ENCODE assay signal across 8 cellular contexts in the genomic region with DNA sequence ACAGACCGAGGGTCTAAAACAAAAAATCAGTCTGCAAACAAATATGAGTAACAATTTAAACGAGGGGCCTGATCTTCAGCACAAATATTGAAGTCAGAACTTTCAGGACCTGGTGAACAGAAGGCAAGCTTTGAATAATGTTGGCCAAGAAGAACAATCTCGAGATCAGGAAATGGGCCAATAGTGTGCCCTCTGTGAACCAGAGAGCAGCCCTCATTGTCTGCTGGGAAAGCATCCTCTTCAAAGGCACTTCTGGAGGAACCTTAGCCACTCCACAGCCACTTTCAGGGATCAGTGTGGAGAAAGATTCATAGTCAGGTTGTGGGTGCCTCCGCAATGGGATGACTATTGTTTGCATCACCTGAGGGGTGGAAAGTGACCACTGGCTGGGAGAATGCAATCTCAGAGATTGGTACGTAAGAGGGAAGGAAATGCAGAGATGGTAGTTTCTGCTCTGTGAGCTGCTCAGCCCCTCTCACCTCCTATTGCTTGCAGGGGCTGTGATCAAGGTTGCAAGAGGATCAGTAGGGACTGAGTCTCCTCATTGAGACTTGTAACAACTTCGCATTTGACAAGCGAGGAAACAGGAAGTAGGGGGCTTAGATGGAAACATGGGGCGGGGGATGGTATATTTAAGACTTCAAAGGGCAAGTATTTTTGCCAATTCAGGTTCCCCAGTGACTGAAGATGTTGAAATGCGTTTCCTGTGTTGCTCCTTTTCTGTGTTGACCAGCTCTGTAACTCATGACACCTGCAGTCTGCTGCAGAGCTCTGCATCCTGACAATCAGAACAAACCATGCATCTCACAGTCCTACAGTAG. TPM values are rescaled to one million over a fixed set of nuclear protein-coding genes. Genes with fewer than 3 reads are reported as not detected.
DNase-seq lines count a peak whose midpoint lies in the region; ATAC-seq, FAIRE-seq and TF ChIP-seq lines count a peak whose summit lies in the region.

No MANE protein-coding gene starts in this region.

- peak; percentile 58 for ATAC-seq in GM18907 (IDR thresholded peaks at IDR 0.05; ENCODE audit: unreplicated experiment)

- peak overlapping the region; percentile 1 for H3K27ac Mint-ChIP-seq in astrocyte (ENCODE audit: unreplicated experiment)

- H3K27me3 Mint-ChIP-seq in astrocyte (ENCODE audit: low read depth, unreplicated experiment), result no peaks in the 10 kb centered on the region

- no peaks in the 10 kb centered on the region for H3K9me3 ChIP-seq in astrocyte (ENCODE audit: insufficient read depth, low read depth, low read length)

- no peak overlapping the region for H3K9ac ChIP-seq in astrocyte (ENCODE audit: low read length)

- H4K20me1 ChIP-seq in astrocyte (ENCODE audit: insufficient read depth, low read length), result no peaks in the 10 kb centered on the region

- peak; percentile 27 to 39 for DNase-seq in Kasumi-1 (lab: John Stamatoyannopoulos, UW)
- no peak for DNase-seq in astrocyte (ENCODE audit: low read depth)
- DNase-seq in pons (ENCODE audit: low spot score), result peak; percentile 32
- no peak for DNase-seq in NCI-H2081 (lab: John Stamatoyannopoulos, UW)
- DNase-seq in stimulated activated CD4-positive, alpha-beta T cell treated with anti-CD3 and anti-CD28 coated beads, Interleukin-15, amount 100 ng/mL, for 24 hours, result no peak
- no peak for DNase-seq in stimulated activated CD4-positive, alpha-beta T cell treated with anti-CD3 and anti-CD28 coated beads, Interleukin-2, amount 100 ng/mL, for 48 hours
- DNase-seq in kidney tubule cell (ENCODE audit: low spot score), result no peak

- no peak for TF ChIP-seq CTCF in astrocyte (IDR thresholded peaks at IDR 0.05; ENCODE audit: insufficient read depth, low read depth, low read length)

- FAIRE-seq in astrocyte (lab: Jason Lieb, UNC), result no peak

- H3K4me3 ChIP-seq in astrocyte (ENCODE audit: insufficient read depth, low read depth, low read length), result no peak overlapping the region

- H3K4me1 ChIP-seq in astrocyte (ENCODE audit: insufficient read depth, low read length), result peaks cover 19% of the 10 kb centered on the region

- no peaks in the 10 kb centered on the region for H3K36me3 Mint-ChIP-seq in astrocyte (ENCODE audit: low read depth, unreplicated experiment)

- no peaks in the 10 kb centered on the region for H3K27me3 ChIP-seq in astrocyte (ENCODE audit: insufficient read depth, low read length)

- no peak overlapping the region for H3K27ac ChIP-seq in astrocyte (ENCODE audit: low read depth, low read length)

- no peaks in the 10 kb centered on the region for H3K9me3 Mint-ChIP-seq in astrocyte (ENCODE audit: unreplicated experiment)

- H2AFZ ChIP-seq in astrocyte (ENCODE audit: low read depth, low read length), result no peak overlapping the region

- H3K79me2 ChIP-seq in astrocyte (ENCODE audit: insufficient read depth, low read length), result no peaks in the 10 kb centered on the region

- peak overlapping the region; percentile 40 for H3K4me3 Mint-ChIP-seq in astrocyte (ENCODE audit: unreplicated experiment)

- H3K36me3 ChIP-seq in astrocyte (ENCODE audit: insufficient read depth, low read length), result no peaks in the 10 kb centered on the region

- peaks cover 28% of the 10 kb centered on the region for H3K4me1 Mint-ChIP-seq in astrocyte (ENCODE audit: low read depth, unreplicated experiment)

- H3K4me2 ChIP-seq in astrocyte (ENCODE audit: low read length), result no peak overlapping the region

RNA-seq across cellular contexts. Expression of a gene that starts 28.4 kb away (rescaled TPM):
- 101 TPM in 2 replicates for total RNA-seq in astrocyte

RNA-seq across cellular contexts. Expression of a gene that starts 58.9 kb away (rescaled TPM):
- total RNA-seq in astrocyte, result 3.1 and 3.9 TPM in 2 replicates

Comparison
In these comparisons a context has a peak if more than half of its experiments do, and no peak if none do; other contexts are left out.
1. DNase-seq: peak in Kasumi-1 (2 of 2) and pons (single experiment); none in astrocyte (single experiment), NCI-H2081 (0 of 2), stimulated activated CD4-positive, alpha-beta T cell treated with anti-CD3 and anti-CD28 coated beads, Interleukin-15, amount 100 ng/mL, for 24 hours (single experiment), stimulated activated CD4-positive, alpha-beta T cell treated with anti-CD3 and anti-CD28 coated beads, Interleukin-2, amount 100 ng/mL, for 48 hours (0 of 2) and kidney tubule cell (single experiment).